1 cellular context compared by ENCODE assay signal in genomic region chr1:119316870-119317416, GRCh38.
TF ChIP-seq lines count a peak whose summit lies in the region.

No MANE protein-coding gene starts in this region.

TF ChIP-seq in K562, 482 proteins besides CTCF, POLR2A, EP300 and RAD21:
- TF ChIP-seq CTCFL (IDR thresholded peaks at IDR 0.05; ENCODE audit: borderline replicate concordance, insufficient read depth, low read depth, low read length, poor library complexity, severe bottlenecking), result peak; percentile 66
- no peak for TF ChIP-seq IRF1 (CRISPR knock-in tag; IDR thresholded peaks at IDR 0.05; ENCODE audit: borderline replicate concordance)
- TF ChIP-seq CEBPG (CRISPR knock-in tag; IDR thresholded peaks at IDR 0.05), result no peak
- peak in 1 of 2 experiments; percentile 41; a peak in 1 of 4 replicates for TF ChIP-seq CEBPG (tag; conservative IDR thresholded peaks at IDR 0.05 in 1 of 2, IDR thresholded peaks at IDR 0.05 in 1 of 2)
- TF ChIP-seq JUND (IDR thresholded peaks at IDR 0.05; ENCODE audit: borderline replicate concordance, low read depth, low read length), result 0 out of 2 replicates have a peak, but pooled peaks have one; percentile 5
- no peak for TF ChIP-seq JUND (tag; IDR thresholded peaks at IDR 0.05; ENCODE audit: borderline replicate concordance, low read depth, low read length)
- TF ChIP-seq CEBPB (tag; IDR thresholded peaks at IDR 0.05), result peak; percentile 54
- TF ChIP-seq HDGF (IDR thresholded peaks at IDR 0.05), result no peak
- TF ChIP-seq SMC3 (conservative IDR thresholded peaks at IDR 0.05; ENCODE audit: insufficient read depth, low read depth, low read length), result peak; percentile 59
- no peak for TF ChIP-seq E4F1 (CRISPR knock-in tag; IDR thresholded peaks at IDR 0.05; ENCODE audit: borderline replicate concordance)
